ENCODE assay signal across 1 cellular context in the genomic region with DNA sequence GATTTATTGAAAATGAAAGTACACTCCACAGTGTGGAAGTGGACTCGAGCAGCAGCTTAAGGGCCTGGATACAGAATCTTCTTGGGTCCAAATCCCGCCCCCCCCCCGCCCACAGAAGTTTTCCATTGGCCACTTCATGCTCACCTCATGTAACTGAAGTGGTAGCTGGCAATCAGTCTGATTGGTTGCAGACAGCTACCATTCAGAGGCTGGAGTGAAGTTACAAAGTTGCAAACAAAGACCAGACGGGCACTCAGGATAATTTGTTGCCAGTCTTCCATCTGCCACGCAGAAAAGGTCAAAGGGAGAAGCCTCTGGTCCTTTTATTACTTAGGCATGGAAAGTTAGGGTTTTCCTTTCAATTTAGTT.
TF ChIP-seq lines count a peak whose summit lies in the region.

No MANE protein-coding gene starts in this region.

TF ChIP-seq in GM23338, 12 proteins besides CTCF, POLR2A, EP300 and RAD21 (continued from another document):
- TF ChIP-seq, protein P1, sequence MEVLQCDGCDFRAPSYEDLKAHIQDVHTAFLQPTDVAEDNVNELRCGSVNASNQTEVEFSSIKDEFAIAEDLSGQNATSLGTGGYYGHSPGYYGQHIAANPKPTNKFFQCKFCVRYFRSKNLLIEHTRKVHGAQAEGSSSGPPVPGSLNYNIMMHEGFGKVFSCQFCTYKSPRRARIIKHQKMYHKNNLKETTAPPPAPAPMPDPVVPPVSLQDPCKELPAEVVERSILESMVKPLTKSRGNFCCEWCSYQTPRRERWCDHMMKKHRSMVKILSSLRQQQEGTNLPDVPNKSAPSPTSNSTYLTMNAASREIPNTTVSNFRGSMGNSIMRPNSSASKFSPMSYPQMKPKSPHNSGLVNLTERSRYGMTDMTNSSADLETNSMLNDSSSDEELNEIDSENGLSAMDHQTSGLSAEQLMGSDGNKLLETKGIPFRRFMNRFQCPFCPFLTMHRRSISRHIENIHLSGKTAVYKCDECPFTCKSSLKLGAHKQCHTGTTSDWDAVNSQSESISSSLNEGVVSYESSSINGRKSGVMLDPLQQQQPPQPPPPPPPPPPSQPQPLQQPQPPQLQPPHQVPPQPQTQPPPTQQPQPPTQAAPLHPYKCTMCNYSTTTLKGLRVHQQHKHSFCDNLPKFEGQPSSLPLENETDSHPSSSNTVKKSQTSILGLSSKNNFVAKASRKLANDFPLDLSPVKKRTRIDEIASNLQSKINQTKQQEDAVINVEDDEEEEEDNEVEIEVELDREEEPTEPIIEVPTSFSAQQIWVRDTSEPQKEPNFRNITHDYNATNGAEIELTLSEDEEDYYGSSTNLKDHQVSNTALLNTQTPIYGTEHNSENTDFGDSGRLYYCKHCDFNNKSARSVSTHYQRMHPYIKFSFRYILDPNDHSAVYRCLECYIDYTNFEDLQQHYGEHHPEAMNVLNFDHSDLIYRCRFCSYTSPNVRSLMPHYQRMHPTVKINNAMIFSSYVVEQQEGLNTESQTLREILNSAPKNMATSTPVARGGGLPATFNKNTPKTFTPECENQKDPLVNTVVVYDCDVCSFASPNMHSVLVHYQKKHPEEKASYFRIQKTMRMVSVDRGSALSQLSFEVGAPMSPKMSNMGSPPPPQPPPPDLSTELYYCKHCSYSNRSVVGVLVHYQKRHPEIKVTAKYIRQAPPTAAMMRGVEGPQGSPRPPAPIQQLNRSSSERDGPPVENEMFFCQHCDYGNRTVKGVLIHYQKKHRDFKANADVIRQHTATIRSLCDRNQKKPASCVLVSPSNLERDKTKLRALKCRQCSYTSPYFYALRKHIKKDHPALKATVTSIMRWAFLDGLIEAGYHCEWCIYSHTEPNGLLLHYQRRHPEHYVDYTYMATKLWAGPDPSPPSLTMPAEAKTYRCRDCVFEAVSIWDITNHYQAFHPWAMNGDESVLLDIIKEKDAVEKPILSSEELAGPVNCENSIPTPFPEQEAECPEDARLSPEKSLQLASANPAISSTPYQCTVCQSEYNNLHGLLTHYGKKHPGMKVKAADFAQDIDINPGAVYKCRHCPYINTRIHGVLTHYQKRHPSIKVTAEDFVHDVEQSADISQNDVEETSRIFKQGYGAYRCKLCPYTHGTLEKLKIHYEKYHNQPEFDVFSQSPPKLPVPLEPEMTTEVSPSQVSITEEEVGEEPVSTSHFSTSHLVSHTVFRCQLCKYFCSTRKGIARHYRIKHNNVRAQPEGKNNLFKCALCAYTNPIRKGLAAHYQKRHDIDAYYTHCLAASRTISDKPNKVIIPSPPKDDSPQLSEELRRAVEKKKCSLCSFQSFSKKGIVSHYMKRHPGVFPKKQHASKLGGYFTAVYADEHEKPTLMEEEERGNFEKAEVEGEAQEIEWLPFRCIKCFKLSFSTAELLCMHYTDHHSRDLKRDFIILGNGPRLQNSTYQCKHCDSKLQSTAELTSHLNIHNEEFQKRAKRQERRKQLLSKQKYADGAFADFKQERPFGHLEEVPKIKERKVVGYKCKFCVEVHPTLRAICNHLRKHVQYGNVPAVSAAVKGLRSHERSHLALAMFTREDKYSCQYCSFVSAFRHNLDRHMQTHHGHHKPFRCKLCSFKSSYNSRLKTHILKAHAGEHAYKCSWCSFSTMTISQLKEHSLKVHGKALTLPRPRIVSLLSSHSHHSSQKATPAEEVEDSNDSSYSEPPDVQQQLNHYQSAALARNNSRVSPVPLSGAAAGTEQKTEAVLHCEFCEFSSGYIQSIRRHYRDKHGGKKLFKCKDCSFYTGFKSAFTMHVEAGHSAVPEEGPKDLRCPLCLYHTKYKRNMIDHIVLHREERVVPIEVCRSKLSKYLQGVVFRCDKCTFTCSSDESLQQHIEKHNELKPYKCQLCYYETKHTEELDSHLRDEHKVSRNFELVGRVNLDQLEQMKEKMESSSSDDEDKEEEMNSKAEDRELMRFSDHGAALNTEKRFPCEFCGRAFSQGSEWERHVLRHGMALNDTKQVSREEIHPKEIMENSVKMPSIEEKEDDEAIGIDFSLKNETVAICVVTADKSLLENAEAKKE (CRISPR knock-in tag; IDR thresholded peaks at IDR 0.05), result no peak
- TF ChIP-seq, protein P2, sequence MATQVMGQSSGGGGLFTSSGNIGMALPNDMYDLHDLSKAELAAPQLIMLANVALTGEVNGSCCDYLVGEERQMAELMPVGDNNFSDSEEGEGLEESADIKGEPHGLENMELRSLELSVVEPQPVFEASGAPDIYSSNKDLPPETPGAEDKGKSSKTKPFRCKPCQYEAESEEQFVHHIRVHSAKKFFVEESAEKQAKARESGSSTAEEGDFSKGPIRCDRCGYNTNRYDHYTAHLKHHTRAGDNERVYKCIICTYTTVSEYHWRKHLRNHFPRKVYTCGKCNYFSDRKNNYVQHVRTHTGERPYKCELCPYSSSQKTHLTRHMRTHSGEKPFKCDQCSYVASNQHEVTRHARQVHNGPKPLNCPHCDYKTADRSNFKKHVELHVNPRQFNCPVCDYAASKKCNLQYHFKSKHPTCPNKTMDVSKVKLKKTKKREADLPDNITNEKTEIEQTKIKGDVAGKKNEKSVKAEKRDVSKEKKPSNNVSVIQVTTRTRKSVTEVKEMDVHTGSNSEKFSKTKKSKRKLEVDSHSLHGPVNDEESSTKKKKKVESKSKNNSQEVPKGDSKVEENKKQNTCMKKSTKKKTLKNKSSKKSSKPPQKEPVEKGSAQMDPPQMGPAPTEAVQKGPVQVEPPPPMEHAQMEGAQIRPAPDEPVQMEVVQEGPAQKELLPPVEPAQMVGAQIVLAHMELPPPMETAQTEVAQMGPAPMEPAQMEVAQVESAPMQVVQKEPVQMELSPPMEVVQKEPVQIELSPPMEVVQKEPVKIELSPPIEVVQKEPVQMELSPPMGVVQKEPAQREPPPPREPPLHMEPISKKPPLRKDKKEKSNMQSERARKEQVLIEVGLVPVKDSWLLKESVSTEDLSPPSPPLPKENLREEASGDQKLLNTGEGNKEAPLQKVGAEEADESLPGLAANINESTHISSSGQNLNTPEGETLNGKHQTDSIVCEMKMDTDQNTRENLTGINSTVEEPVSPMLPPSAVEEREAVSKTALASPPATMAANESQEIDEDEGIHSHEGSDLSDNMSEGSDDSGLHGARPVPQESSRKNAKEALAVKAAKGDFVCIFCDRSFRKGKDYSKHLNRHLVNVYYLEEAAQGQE (IDR thresholded peaks at IDR 0.05; ENCODE audit: unreplicated experiment), result no peak
